In genomic region chr1:105210747-105211146, GRCh38 we compare ENCODE assay signal across 23 cellular contexts.
"Had no signal": no experiment of that assay in that cellular context is flagged by ENCODE, and none has a peak within 500 bp of the region (broad histone marks: within the 10 kb centered on the region; RNA-seq: fewer than 3 reads in every experiment).

No MANE protein-coding gene starts in this region.

- ATAC-seq: activated CD4-positive, alpha-beta T cell treated with anti-CD3 and anti-CD28 coated beads for 36 hours; activated CD8-positive, alpha-beta memory T cell treated with anti-CD3 and anti-CD28 coated beads, Interleukin-2, amount 10 ng/mL, durations not matched to agents 7 days and 5 days; activated CD8-positive, alpha-beta T cell treated with anti-CD3 and anti-CD28 coated beads, Interleukin-2, amount 10 ng/mL, durations not matched to agents 7 days and 5 days; activated naive CD4-positive, alpha-beta T cell treated with anti-CD3 and anti-CD28 coated beads, Interleukin-2, amount 50 U/mL, for 72 hours; esophagus mucosa; left cardiac atrium; left ventricle myocardium superior; right cardiac atrium had no signal

- H3K4me1 Mint-ChIP-seq: activated CD4-positive, alpha-beta T cell treated with anti-CD3 and anti-CD28 coated beads for 36 hours; activated CD8-positive, alpha-beta memory T cell treated with anti-CD3 and anti-CD28 coated beads, Interleukin-2, amount 10 ng/mL, durations not matched to agents 7 days and 5 days; endodermal cell; nephron had no signal

- H3K27me3 Mint-ChIP-seq: activated CD4-positive, alpha-beta T cell treated with anti-CD3 and anti-CD28 coated beads for 36 hours; activated CD8-positive, alpha-beta memory T cell treated with anti-CD3 and anti-CD28 coated beads, Interleukin-2, amount 10 ng/mL, durations not matched to agents 7 days and 5 days had no signal

- H3K36me3 Mint-ChIP-seq: activated CD8-positive, alpha-beta memory T cell treated with anti-CD3 and anti-CD28 coated beads, Interleukin-2, amount 10 ng/mL, durations not matched to agents 7 days and 5 days; activated naive CD4-positive, alpha-beta T cell treated with anti-CD3 and anti-CD28 coated beads, Interleukin-2, amount 50 U/mL, for 72 hours had no signal

- H3K27ac Mint-ChIP-seq: activated CD4-positive, alpha-beta T cell treated with anti-CD3 and anti-CD28 coated beads for 36 hours; activated CD8-positive, alpha-beta memory T cell treated with anti-CD3 and anti-CD28 coated beads, Interleukin-2, amount 10 ng/mL, durations not matched to agents 7 days and 5 days; activated CD8-positive, alpha-beta T cell treated with anti-CD3 and anti-CD28 coated beads, Interleukin-2, amount 10 ng/mL, durations not matched to agents 7 days and 5 days; activated naive CD4-positive, alpha-beta T cell treated with anti-CD3 and anti-CD28 coated beads, Interleukin-2, amount 50 U/mL, for 72 hours; activated T-helper 2 cell treated with anti-CD3 and anti-CD28 coated beads, Interferon-gamma antibody, Interleukin-2, Interleukin-4, amounts not matched to agents 10 μg/mL and 5 μg/mL and 100 μg/mL, durations not matched to agents 14 hours and 24 hours and 36 hours; endodermal cell; nephron had no signal

- H3K9me3 ChIP-seq: breast epithelium had no signal

- H3K27ac ChIP-seq: breast epithelium, tibial nerve had no signal

- H3K4me3 Mint-ChIP-seq: activated CD4-positive, alpha-beta T cell treated with anti-CD3 and anti-CD28 coated beads for 36 hours; activated CD8-positive, alpha-beta memory T cell treated with anti-CD3 and anti-CD28 coated beads, Interleukin-2, amount 10 ng/mL, durations not matched to agents 7 days and 5 days; activated CD8-positive, alpha-beta T cell treated with anti-CD3 and anti-CD28 coated beads, Interleukin-2, amount 10 ng/mL, durations not matched to agents 7 days and 5 days; endodermal cell; nephron had no signal

- H3K36me3 ChIP-seq: breast epithelium, tibial nerve had no signal

- DNase-seq: activated CD4-positive, alpha-beta T cell treated with anti-CD3 and anti-CD28 coated beads for 36 hours; activated CD4-positive, CD25-positive, alpha-beta regulatory T cell; activated CD8-positive, alpha-beta memory T cell treated with anti-CD3 and anti-CD28 coated beads, Interleukin-2, amount 10 ng/mL, durations not matched to agents 7 days and 5 days; activated CD8-positive, alpha-beta T cell treated with anti-CD3 and anti-CD28 coated beads, Interleukin-2, amount 10 ng/mL, durations not matched to agents 7 days and 5 days; activated T-cell treated with anti-CD3 and anti-CD28 coated beads, Interleukin-2, amount 50 U/mL, for 48 hours; central memory CD4-positive, alpha-beta T cell; endodermal cell; foreskin fibroblast; head of caudate nucleus; hippocampal formation; left cardiac atrium; left ventricle myocardium superior; posterior cingulate gyrus; right cardiac atrium; stimulated activated CD4-positive, alpha-beta T cell treated with anti-CD3 and anti-CD28 coated beads, Interleukin-15, amount 100 ng/mL, for 24 hours; stimulated activated CD4-positive, alpha-beta T cell treated with anti-CD3 and anti-CD28 coated beads, Interleukin-2, amount 100 ng/mL, for 24 hours; stimulated activated naive CD4-positive, alpha-beta T cell treated with Interleukin-2 at 50 U/mL for 16 hours had no signal

- H3K9me3 Mint-ChIP-seq: endodermal cell, nephron had no signal

- H3K4me1 ChIP-seq: breast epithelium, tibial nerve had no signal

- H3K4me3 ChIP-seq: breast epithelium, tibial nerve had no signal
